Comparison of ENCODE assay signal across 14 cellular contexts in the genomic region with DNA sequence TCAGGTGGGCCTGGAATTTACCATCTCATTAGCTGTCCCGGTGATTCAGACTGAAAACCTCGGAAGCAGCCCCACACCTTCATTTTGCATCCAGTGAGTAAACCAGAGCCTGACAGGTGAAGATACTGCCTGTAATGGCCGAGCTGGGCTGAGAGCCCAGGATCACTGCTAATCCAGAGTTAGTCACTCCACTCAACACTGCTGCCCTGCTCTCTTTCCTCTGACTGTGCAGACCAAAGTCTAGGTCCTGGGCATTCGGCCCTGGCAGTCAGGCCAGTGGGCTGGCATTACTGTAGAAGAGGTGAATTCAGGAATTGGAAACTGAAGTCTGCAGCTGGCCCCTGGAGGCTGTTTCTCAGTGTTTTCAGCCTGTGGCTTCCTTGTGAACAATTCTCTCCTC. TPM values are rescaled to one million over a fixed set of nuclear protein-coding genes. Genes with fewer than 3 reads are reported as not detected.
DNase-seq lines count a peak whose midpoint lies in the region; ATAC-seq and TF ChIP-seq lines count a peak whose summit lies in the region.
"Had no signal": no experiment of that assay in that cellular context is flagged by ENCODE, and none has a peak within 500 bp of the region (broad histone marks: within the 10 kb centered on the region; RNA-seq: fewer than 3 reads in every experiment).

No MANE protein-coding gene starts in this region.

- H3K4me3 ChIP-seq in MG63, result no peak overlapping the region
- no peak overlapping the region for H3K4me3 ChIP-seq in upper lobe of left lung
- H3K4me3 ChIP-seq in HAP-1, result no peak overlapping the region

- H3K36me3 ChIP-seq in MG63 (no peaks in the 10 kb centered on the region; the same call in 1 of the 2 replicates), upper lobe of left lung (no peaks in the 10 kb centered on the region), HAP-1 (replicated peaks) (no peaks in the 10 kb centered on the region)
- H3K36me3 ChIP-seq: neutrophil had no signal

- H3K9me3 ChIP-seq in MG63 (no peaks in the 10 kb centered on the region; the same call in 1 of the 2 replicates), upper lobe of left lung (no peaks in the 10 kb centered on the region), HAP-1 (0 out of 2 replicates have a peak, but pooled peaks cover 4% of the 10 kb centered on the region)
- H3K9me3 ChIP-seq: neutrophil had no signal

- no peak for TF ChIP-seq CTCF in upper lobe of left lung (IDR thresholded peaks at IDR 0.05)

- CTCF ChIA-PET in activated CD8-positive, alpha-beta memory T cell treated with anti-CD3 and anti-CD28 coated beads, Interleukin-2, amount 10 ng/mL, durations not matched to agents 7 days and 5 days (lab: Charles Lee), result no interaction called here

- no peak overlapping the region for H3K4me3 Mint-ChIP-seq in activated CD8-positive, alpha-beta memory T cell treated with anti-CD3 and anti-CD28 coated beads, Interleukin-2, amount 10 ng/mL, durations not matched to agents 7 days and 5 days
- H3K4me3 Mint-ChIP-seq: activated CD4-positive, alpha-beta T cell treated with anti-CD3 and anti-CD28 coated beads, Interleukin-2, amount 10 ng/mL, durations not matched to agents 7 days and 5 days; B cell had no signal

- no peak overlapping the region for H3K27ac ChIP-seq in upper lobe of left lung
- H3K27ac ChIP-seq: neutrophil had no signal

- 83% methylated on average over 4 of the region's 4 CpGs; no CpG with 5 or more reads in 1 of the 2 donors for WGBS in upper lobe of left lung, 2 donors

- H3K27me3 Mint-ChIP-seq in activated CD8-positive, alpha-beta memory T cell treated with anti-CD3 and anti-CD28 coated beads, Interleukin-2, amount 10 ng/mL, durations not matched to agents 7 days and 5 days, result no peaks in the 10 kb centered on the region
- H3K27me3 Mint-ChIP-seq: B cell had no signal

- TF ChIP-seq EP300 in upper lobe of left lung (IDR thresholded peaks at IDR 0.05), result no peak

- in situ Hi-C loops in HAP-1 (cut with MboI; ENCODE audit: low sequenced_read_pairs), result loop anchor here (25.0 kb wide), 1 partner anchor 576 kb away; no protein-coding TSS in a partner anchor

- H3K4me1 ChIP-seq in upper lobe of left lung (peaks cover 8 to 24% (median 11%) of the 10 kb centered on the region in 4 donors), HAP-1 (peaks cover 19% of the 10 kb centered on the region)

- no peaks in the 10 kb centered on the region for H3K9me3 Mint-ChIP-seq in activated CD8-positive, alpha-beta memory T cell treated with anti-CD3 and anti-CD28 coated beads, Interleukin-2, amount 10 ng/mL, durations not matched to agents 7 days and 5 days (ENCODE audit: low read depth)
- H3K9me3 Mint-ChIP-seq: activated CD4-positive, alpha-beta T cell treated with anti-CD3 and anti-CD28 coated beads, Interleukin-2, amount 10 ng/mL, durations not matched to agents 7 days and 5 days had no signal

- no peak overlapping the region for H3K27ac Mint-ChIP-seq in activated CD8-positive, alpha-beta memory T cell treated with anti-CD3 and anti-CD28 coated beads, Interleukin-2, amount 10 ng/mL, durations not matched to agents 7 days and 5 days
- H3K27ac Mint-ChIP-seq: activated CD4-positive, alpha-beta T cell treated with anti-CD3 and anti-CD28 coated beads, Interleukin-2, amount 10 ng/mL, durations not matched to agents 7 days and 5 days; B cell had no signal

- H3K27me3 ChIP-seq in MG63 (no peaks in the 10 kb centered on the region), upper lobe of left lung (no peaks in the 10 kb centered on the region), HAP-1 (ENCODE audit: low read depth) (no peaks in the 10 kb centered on the region)

- ATAC-seq in esophagus mucosa, result peak; percentile 69
- no peak for ATAC-seq in upper lobe of left lung (ENCODE audit: low FRiP score in 2 of 2)
- ATAC-seq in activated CD8-positive, alpha-beta memory T cell treated with anti-CD3 and anti-CD28 coated beads, Interleukin-2, amount 10 ng/mL, durations not matched to agents 7 days and 5 days, result no peak

- no peaks in the 10 kb centered on the region for H3K4me1 Mint-ChIP-seq in activated CD8-positive, alpha-beta memory T cell treated with anti-CD3 and anti-CD28 coated beads, Interleukin-2, amount 10 ng/mL, durations not matched to agents 7 days and 5 days
- H3K4me1 Mint-ChIP-seq: activated CD4-positive, alpha-beta T cell treated with anti-CD3 and anti-CD28 coated beads, Interleukin-2, amount 10 ng/mL, durations not matched to agents 7 days and 5 days had no signal

- no peak for TF ChIP-seq POLR2A in upper lobe of left lung (IDR thresholded peaks at IDR 0.05)

- no peaks in the 10 kb centered on the region for H3K36me3 Mint-ChIP-seq in activated CD8-positive, alpha-beta memory T cell treated with anti-CD3 and anti-CD28 coated beads, Interleukin-2, amount 10 ng/mL, durations not matched to agents 7 days and 5 days

- peak; percentile 75 for DNase-seq in AG08395 (ENCODE audit: low spot score)
- peak; percentile 96 for DNase-seq in MG63
- DNase-seq in midbrain (lab: John Stamatoyannopoulos, UW), result peak; percentile 43
- DNase-seq in activated naive CD4-positive, alpha-beta T cell treated with Interleukin-2 at 50 U/mL for 16 hours, result no peak
- no peak for DNase-seq in upper lobe of left lung
- no peak for DNase-seq in HAP-1 (ENCODE audit: low spot score in 2 of 2)
- no peak for DNase-seq in activated CD8-positive, alpha-beta memory T cell treated with anti-CD3 and anti-CD28 coated beads, Interleukin-2, amount 10 ng/mL, durations not matched to agents 7 days and 5 days
- DNase-seq: activated CD4-positive, alpha-beta T cell treated with anti-CD3 and anti-CD28 coated beads, Interleukin-2, amount 10 ng/mL, durations not matched to agents 7 days and 5 days; central memory CD4-positive, alpha-beta T cell; EL; NCI-H2107 had no signal

RNA-seq across cellular contexts. Expression of a gene that starts 44.3 kb away (rescaled TPM):
- total RNA-seq in MG63 (2014; rRNA removed; shearing (Covaris generic); ENCODE audit: low replicate concordance), result 2.0 and 2.6 TPM in 2 replicates
- total RNA-seq in esophagus mucosa (2.3 TPM), upper lobe of left lung (1 to 10 TPM; 1.0 to 4.7 (median 2.2) TPM)
- under 1 TPM; 0.12 to 0.26 TPM for total RNA-seq in activated CD8-positive, alpha-beta memory T cell treated with anti-CD3 and anti-CD28 coated beads, Interleukin-2, amount 10 ng/mL, durations not matched to agents 7 days and 5 days
- total RNA-seq: activated CD4-positive, alpha-beta T cell treated with anti-CD3 and anti-CD28 coated beads, Interleukin-2, amount 10 ng/mL, durations not matched to agents 7 days and 5 days; B cell had no signal

Comparison
In these comparisons a context has a peak if more than half of its experiments do, and no peak if none do; other contexts are left out.
1. DNase-seq: peak in AG08395 (single experiment), MG63 (single experiment) and midbrain (single experiment); none in activated naive CD4-positive, alpha-beta T cell treated with Interleukin-2 at 50 U/mL for 16 hours (single experiment), upper lobe of left lung (0 of 2), HAP-1 (0 of 2) and activated CD8-positive, alpha-beta memory T cell treated with anti-CD3 and anti-CD28 coated beads, Interleukin-2, amount 10 ng/mL, durations not matched to agents 7 days and 5 days (single experiment).